Comparison of ENCODE assay signal across 12 cellular contexts in genomic region chr5:173916233-173916632, GRCh38. TPM values are rescaled to one million over a fixed set of nuclear protein-coding genes. Genes with fewer than 3 reads are reported as not detected.
DNase-seq lines count a peak whose midpoint lies in the region; FAIRE-seq and TF ChIP-seq lines count a peak whose summit lies in the region.
"Had no signal": no experiment of that assay in that cellular context is flagged by ENCODE, and none has a peak within 500 bp of the region (broad histone marks: within the 10 kb centered on the region; RNA-seq: fewer than 3 reads in every experiment).

No MANE protein-coding gene starts in this region.

- POLR2A ChIA-PET in OCI-LY7 (lab: Charles Lee) (interaction anchor here (0.6 to 8.4 kb wide), 11 partner anchors 9 to 289 kb away, joined by 3 to 114 read pairs (median 3); partner anchors contain the start of gene CPEB4), GM10248 (lab: Yijun Ruan, JAX) (no interaction called here), HEK293T (lab: Yijun Ruan, JAX) (no interaction called here)

- CTCF ChIA-PET in OCI-LY7 (lab: Charles Lee; ENCODE audit: unreplicated experiment), result no interaction called here
- CTCF ChIA-PET in GM10248 (lab: Yijun Ruan, JAX), result interaction anchor here (0.7 to 1.0 kb wide), 2 partner anchors 11 to 298 kb away, joined by 3 read pairs; no protein-coding TSS in a partner anchor
- CTCF ChIA-PET in HEK293T (lab: Yijun Ruan, JAX), result no interaction called here

- H3K4me3 ChIP-seq in OCI-LY7 (ENCODE audit: low read depth, low read length, poor library complexity, severe bottlenecking) (peak overlapping the region; percentile 22), iPS-18a (ENCODE audit: low read length) (peak overlapping the region; percentile 4), brain microvascular endothelial cell (ENCODE audit: low read depth, low read length) (no peak overlapping the region)
- H3K4me3 ChIP-seq: MG63 had no signal

- BruUV-seq in OCI-LY7 (replicated peaks; lab: Mats Ljungman, UMichigan), result no TSS peak

- no peaks in the 10 kb centered on the region for H3K27me3 ChIP-seq in iPS-18a (ENCODE audit: control insufficient read depth, insufficient read depth, low read length)
- H3K27me3 ChIP-seq in brain microvascular endothelial cell (replicated peaks), result no peaks in the 10 kb centered on the region
- H3K27me3 ChIP-seq: MG63 had no signal

- TF ChIP-seq CTCF in OCI-LY7 (conservative IDR thresholded peaks at IDR 0.05; ENCODE audit: low read length), result no peak
- no peak for TF ChIP-seq CTCF in GM10248 (IDR thresholded peaks at IDR 0.05; ENCODE audit: control extremely low read depth, extremely low read depth, low read depth, missing control alignments)
- TF ChIP-seq CTCF in brain microvascular endothelial cell (IDR thresholded peaks at IDR 0.05; ENCODE audit: low read depth, low read length, missing control alignments), result no peak

- H3K4me2 ChIP-seq in OCI-LY7 (ENCODE audit: low read length), result peak overlapping the region; percentile 91

- H3K9me3 ChIP-seq in OCI-LY7 (ENCODE audit: low read length), result no peaks in the 10 kb centered on the region
- no peaks in the 10 kb centered on the region for H3K9me3 ChIP-seq in iPS-18a (ENCODE audit: control insufficient read depth, low read depth, low read length)
- H3K9me3 ChIP-seq: MG63 had no signal

- in situ Hi-C loops in brain microvascular endothelial cell (cut with HindIII; ENCODE audit: low pct_ligation_motif_present, low sequenced_read_pairs), result no loop called here

- H3K79me2 ChIP-seq in OCI-LY7 (ENCODE audit: insufficient read depth, low read depth, low read length), result peaks cover 92% of the 10 kb centered on the region

- peak overlapping the region; percentile 19; the same call in 1 of the 2 replicates for H2AFZ ChIP-seq in OCI-LY7 (ENCODE audit: low read length)

- DNase-seq in Ammon's horn (ENCODE audit: low spot score) (peak; percentile 19), GM19239 (ENCODE audit: insufficient read length, low spot score) (no peak), OCI-LY7 (ENCODE audit: low spot score) (peak; percentile 52), GM10248 (ENCODE audit: extremely low spot score) (no peak), HEK293T (ENCODE audit: extremely low spot score) (no peak), posterior cingulate gyrus (no peak), brain microvascular endothelial cell (no peak)
- DNase-seq: foreskin melanocyte, MG63, NCI-H2171 treated with DMSO at 0.1 percent for 48 hours had no signal

- H3K36me3 ChIP-seq in OCI-LY7 (ENCODE audit: insufficient read depth, low read length) (peaks cover 34% of the 10 kb centered on the region), iPS-18a (ENCODE audit: control insufficient read depth, low read depth, low read length) (no peaks in the 10 kb centered on the region), brain microvascular endothelial cell (replicated peaks) (no peaks in the 10 kb centered on the region)

- H3K27ac ChIP-seq in OCI-LY7 (ENCODE audit: low read depth, low read length, poor library complexity, severe bottlenecking) (peak overlapping the region; percentile 88), iPS-18a (ENCODE audit: low read length) (no peak overlapping the region), brain microvascular endothelial cell (no peak overlapping the region)

- intact Hi-C loops in OCI-LY7 (cut with micrococcal nuclease; ENCODE audit: unreplicated experiment), result loop anchor here (2.0 to 5.0 kb wide), 2 partner anchors 21 to 219 kb away; no protein-coding TSS in a partner anchor
- intact Hi-C loops in posterior cingulate gyrus (cut with DNase I), result no loop called here

- peaks cover 88% of the 10 kb centered on the region for H3K4me1 ChIP-seq in OCI-LY7 (ENCODE audit: insufficient read depth, low read length, poor library complexity, severe bottlenecking)
- H3K4me1 ChIP-seq in iPS-18a (ENCODE audit: control insufficient read depth, low read depth, low read length), result peaks cover 47% of the 10 kb centered on the region

- no peaks in the 10 kb centered on the region for H4K20me1 ChIP-seq in OCI-LY7 (ENCODE audit: insufficient read depth, low read length)

- no peaks in the 10 kb centered on the region for H3K9me2 ChIP-seq in OCI-LY7 (ENCODE audit: insufficient read depth, low read length)

- FAIRE-seq in GM19239 (lab: Jason Lieb, UNC), result peak; percentile 51
- FAIRE-seq: keratinocyte had no signal

- no peak overlapping the region for H3K9ac ChIP-seq in iPS-18a (ENCODE audit: low read length)

TF ChIP-seq in HEK293T, 16 proteins besides CTCF, POLR2A, EP300 and RAD21:
- TF ChIP-seq SP1 (IDR thresholded peaks at IDR 0.05) (no peak), HDGF (IDR thresholded peaks at IDR 0.05; ENCODE audit: borderline replicate concordance) (no peak), ELF4 (IDR thresholded peaks at IDR 0.05) (no peak), FOXM1 (IDR thresholded peaks at IDR 0.05; ENCODE audit: borderline replicate concordance) (no peak), ARNT (IDR thresholded peaks at IDR 0.05) (no peak), PKNOX1 (IDR thresholded peaks at IDR 0.05) (no peak), ZNF384 (IDR thresholded peaks at IDR 0.05) (no peak)
TF ChIP-seq in HEK293T: peak in this region for 0.

RNA-seq across cellular contexts. Expression of gene CPEB4, which starts 28.1 kb away (rescaled TPM):
- 11.8 and 12.6 TPM in 2 replicates for total RNA-seq in OCI-LY7 (2014; rRNA removed; shearing (Covaris generic))
- total RNA-seq in OCI-LY7 (2022), result 21.5 and 31.8 TPM in 2 replicates

Comparison
In these comparisons a context has a peak if more than half of its experiments do, and no peak if none do; other contexts are left out.
1. DNase-seq: peak in Ammon's horn (single experiment) and OCI-LY7 (single experiment); none in GM19239 (single experiment), GM10248 (single experiment), HEK293T (single experiment), posterior cingulate gyrus (0 of 10) and brain microvascular endothelial cell (single experiment).